26 cellular contexts compared by ENCODE assay signal in genomic region chr14:45946251-45946650, GRCh38.
"Had no signal": no experiment of that assay in that cellular context is flagged by ENCODE, and none has a peak within 500 bp of the region (broad histone marks: within the 10 kb centered on the region; RNA-seq: fewer than 3 reads in every experiment).

No MANE protein-coding gene starts in this region.

- H3K4me3 Mint-ChIP-seq: natural killer cell; nephron; neural progenitor cell; stimulated activated memory B cell treated with anti-CD40 and anti-IgM and Interleukin-4, amounts not matched to agents 10 μg/mL and 1 μg/mL and 100 μg/mL, for 72 hours; stimulated activated naive CD8-positive, alpha-beta T cell treated with anti-CD3 and anti-CD28 coated beads, Interleukin-15, amount 100 ng/mL, for 72 hours; type B pancreatic cell had no signal

- H3K9me3 Mint-ChIP-seq: nephron; neural progenitor cell; stimulated activated memory B cell treated with anti-CD40 and anti-IgM and Interleukin-4, amounts not matched to agents 10 μg/mL and 1 μg/mL and 100 μg/mL, for 72 hours; type B pancreatic cell had no signal

- H3K36me3 Mint-ChIP-seq: natural killer cell; neural progenitor cell; stimulated activated memory B cell treated with anti-CD40 and anti-IgM and Interleukin-4, amounts not matched to agents 10 μg/mL and 1 μg/mL and 100 μg/mL, for 72 hours; type B pancreatic cell had no signal

- DNase-seq: natural killer cell; occipital lobe; ovary; posterior cingulate gyrus; psoas muscle; right cardiac atrium; spleen; stimulated activated CD4-positive, alpha-beta T cell treated with anti-CD3 and anti-CD28 coated beads, Interleukin-12 subunit alpha, Interleukin-12 subunit beta, amount 100 ng/mL, for 4 hours; stimulated activated CD4-positive, alpha-beta T cell treated with anti-CD3 and anti-CD28 coated beads, Interleukin-1b, Interleukin-23, amount 100 ng/mL, for 48 hours; stimulated activated CD4-positive, alpha-beta T cell treated with anti-CD3 and anti-CD28 coated beads, Interleukin-4, amount 100 ng/mL, for 1 hour; stimulated activated CD4-positive, alpha-beta T cell treated with anti-CD3 and anti-CD28 coated beads, Interleukin-4, amount 100 ng/mL, for 4 hours; stimulated activated CD8-positive, alpha-beta memory T cell treated with anti-CD3 and anti-CD28 coated beads, Interleukin-4, amount 100 ng/mL, for 48 hours; stimulated activated naive CD4-positive, alpha-beta T cell; stimulated activated naive CD8-positive, alpha-beta T cell treated with anti-CD3 and anti-CD28 coated beads, Interleukin-15, amount 100 ng/mL, for 72 hours; stimulated activated naive CD8-positive, alpha-beta T cell treated with anti-CD3 and anti-CD28 coated beads, Interleukin-15, Interleukin-2, amounts not matched to agents 100 U/mL and 50 U/mL, for 24 hours; substantia nigra; testis; tibial artery; transverse colon; upper lobe of right lung; uterus had no signal

- H3K27ac Mint-ChIP-seq: natural killer cell; nephron; neural progenitor cell; progenitor cell of endocrine pancreas; stimulated activated memory B cell treated with anti-CD40 and anti-IgM and Interleukin-4, amounts not matched to agents 10 μg/mL and 1 μg/mL and 100 μg/mL, for 72 hours; stimulated activated naive CD8-positive, alpha-beta T cell treated with anti-CD3 and anti-CD28 coated beads, Interleukin-15, amount 100 ng/mL, for 72 hours; type B pancreatic cell had no signal

- H3K27me3 Mint-ChIP-seq: progenitor cell of endocrine pancreas; stimulated activated memory B cell treated with anti-CD40 and anti-IgM and Interleukin-4, amounts not matched to agents 10 μg/mL and 1 μg/mL and 100 μg/mL, for 72 hours; stimulated activated naive CD8-positive, alpha-beta T cell treated with anti-CD3 and anti-CD28 coated beads, Interleukin-15, amount 100 ng/mL, for 72 hours; type B pancreatic cell had no signal

- H3K4me1 Mint-ChIP-seq: natural killer cell; nephron; neural progenitor cell; stimulated activated memory B cell treated with anti-CD40 and anti-IgM and Interleukin-4, amounts not matched to agents 10 μg/mL and 1 μg/mL and 100 μg/mL, for 72 hours; stimulated activated naive CD8-positive, alpha-beta T cell treated with anti-CD3 and anti-CD28 coated beads, Interleukin-15, amount 100 ng/mL, for 72 hours had no signal
